Comparison of ENCODE assay signal across 16 cellular contexts in genomic region chr3:149586871-149587270, GRCh38.
A peak's percentile ranks its signal among the peaks of the same experiment; 100 is the strongest.
DNase-seq lines count a peak whose midpoint lies in the region; ATAC-seq and TF ChIP-seq lines count a peak whose summit lies in the region.
"Had no signal": no experiment of that assay in that cellular context is flagged by ENCODE, and none has a peak within 500 bp of the region (broad histone marks: within the 10 kb centered on the region; RNA-seq: fewer than 3 reads in every experiment).

No MANE protein-coding gene starts in this region.

- no peak overlapping the region for H2BK5ac ChIP-seq in trophoblast cell (ENCODE audit: low read depth, low read length, poor library complexity)
- H2BK5ac ChIP-seq in H9 (ENCODE audit: insufficient read length, low read length): no peak overlapping the region

- H3K4me1 Mint-ChIP-seq in H9: peaks cover 16 to 40% of the 10 kb centered on the region in 2 experiments

- H4K91ac ChIP-seq in trophoblast cell (ENCODE audit: low read depth, low read length): no peak overlapping the region
- no peak overlapping the region for H4K91ac ChIP-seq in H9 (ENCODE audit: insufficient read length, low read depth, low read length)

- no peak for TF ChIP-seq POLR2A in esophagus squamous epithelium (IDR thresholded peaks at IDR 0.05)

- ATAC-seq in SK-N-SH treated with all-trans-retinoic acid at 6 μM for 48 hours (peak; percentile 44), GM19467 (IDR thresholded peaks at IDR 0.05; ENCODE audit: unreplicated experiment) (no peak), GM21529 (IDR thresholded peaks at IDR 0.05; ENCODE audit: unreplicated experiment) (no peak)
- ATAC-seq: activated CD8-positive, alpha-beta memory T cell treated with anti-CD3 and anti-CD28 coated beads, Interleukin-2, amount 10 ng/mL, durations not matched to agents 7 days and 5 days; HepG2 had no signal

- H2AK5ac ChIP-seq in trophoblast cell (ENCODE audit: low read length): no peak overlapping the region
- no peak overlapping the region for H2AK5ac ChIP-seq in H9 (ENCODE audit: insufficient read length, low read length)

- H2BK12ac ChIP-seq in trophoblast cell (ENCODE audit: low read length) (no peak overlapping the region), H9 (ENCODE audit: insufficient read length, low read depth, low read length) (no peak overlapping the region)

- H3T11ph ChIP-seq in H9 (ENCODE audit: low read length): no peak overlapping the region

- peaks cover 12 to 92% (median 51%) of the 10 kb centered on the region in 3 donors for H3K4me1 ChIP-seq in esophagus squamous epithelium
- H3K4me1 ChIP-seq in trophoblast cell (ENCODE audit: control insufficient read depth in 1 of 2, insufficient read depth in 2 of 2, low read length in 2 of 2): peaks cover 2% of the 10 kb centered on the region in 2 experiments
- H3K4me1 ChIP-seq in H9 (ENCODE audit: insufficient read depth, low read length): peaks cover 2% of the 10 kb centered on the region

- no peak overlapping the region for H3K14ac ChIP-seq in trophoblast cell (ENCODE audit: low read length)
- no peak overlapping the region for H3K14ac ChIP-seq in H9 (ENCODE audit: insufficient read depth, low read length)

- intact Hi-C loops in esophagus squamous epithelium (cut with DNase I): no loop called here

- H3K18ac ChIP-seq in trophoblast cell (ENCODE audit: low read length): no peak overlapping the region
- H3K18ac ChIP-seq in H9 (ENCODE audit: insufficient read length, low read depth, low read length): no peak overlapping the region

- H3K9ac ChIP-seq in trophoblast cell (ENCODE audit: low read length): no peak overlapping the region
- no peak overlapping the region for H3K9ac ChIP-seq in H9 (ENCODE audit: extremely low read depth, insufficient read length, low read length)
- H3K9ac ChIP-seq: BLaER1 treated with 17β-estradiol and CSF1 and Interleukin-3, amounts not matched to agents 10 nM and 100 nM had no signal

- no peaks in the 10 kb centered on the region for H3K9me3 Mint-ChIP-seq in H9

- no peak overlapping the region for H3K4me3 Mint-ChIP-seq in H9
- H3K4me3 Mint-ChIP-seq: activated CD8-positive, alpha-beta memory T cell treated with anti-CD3 and anti-CD28 coated beads, Interleukin-2, amount 10 ng/mL, durations not matched to agents 7 days and 5 days had no signal

- H3K9me3 ChIP-seq in esophagus squamous epithelium: no peaks in the 10 kb centered on the region
- H3K9me3 ChIP-seq in trophoblast cell (ENCODE audit: insufficient read depth, low read depth, low read length): no peaks in the 10 kb centered on the region
- H3K9me3 ChIP-seq in H9 (ENCODE audit: control insufficient read depth, low read depth, low read length): no peaks in the 10 kb centered on the region
- H3K9me3 ChIP-seq: BLaER1 treated with 17β-estradiol and CSF1 and Interleukin-3, amounts not matched to agents 10 nM and 100 nM; heart left ventricle had no signal

- no peak overlapping the region for H2BK15ac ChIP-seq in H9 (ENCODE audit: low read depth, low read length)

- no peaks in the 10 kb centered on the region for H3K36me3 ChIP-seq in esophagus squamous epithelium
- peaks cover 2 to 3% of the 10 kb centered on the region in 2 experiments for H3K36me3 ChIP-seq in trophoblast cell (ENCODE audit: control insufficient read depth in 1 of 2, insufficient read depth in 2 of 2, low read length in 2 of 2)
- H3K36me3 ChIP-seq: BLaER1 treated with 17β-estradiol and CSF1 and Interleukin-3, amounts not matched to agents 10 nM and 100 nM; heart left ventricle had no signal

- no peaks in the 10 kb centered on the region for H4K20me1 ChIP-seq in H9 (ENCODE audit: control insufficient read depth, insufficient read depth, insufficient read length)
- H4K20me1 ChIP-seq: BLaER1 treated with 17β-estradiol and CSF1 and Interleukin-3, amounts not matched to agents 10 nM and 100 nM had no signal

- peak overlapping the region in 3 of 4 donors; percentile 11 to 56 (median 51) for H3K27ac ChIP-seq in esophagus squamous epithelium
- no peak overlapping the region for H3K27ac ChIP-seq in trophoblast cell (ENCODE audit: low read depth, low read length)
- no peak overlapping the region for H3K27ac ChIP-seq in H9 (ENCODE audit: insufficient read length, low read depth, low read length)

- no peak overlapping the region for H3K27ac Mint-ChIP-seq in H9
- H3K27ac Mint-ChIP-seq: activated CD8-positive, alpha-beta memory T cell treated with anti-CD3 and anti-CD28 coated beads, Interleukin-2, amount 10 ng/mL, durations not matched to agents 7 days and 5 days had no signal

- H3K56ac ChIP-seq in H9 (ENCODE audit: insufficient read length, low read depth, low read length): no peak overlapping the region

- H4K8ac ChIP-seq in trophoblast cell (ENCODE audit: low read depth, low read length) (no peak overlapping the region), H9 (replicated peaks; ENCODE audit: insufficient read length, low read depth, low read length) (no peak overlapping the region)

- no peak overlapping the region for H2BK20ac ChIP-seq in H9 (ENCODE audit: low read depth, low read length, poor library complexity, severe bottlenecking)

- TF ChIP-seq CTCF in esophagus squamous epithelium (IDR thresholded peaks at IDR 0.05): no peak
- TF ChIP-seq CTCF in H9 (conservative IDR thresholded peaks at IDR 0.05): no peak

- H3K4me2 ChIP-seq in trophoblast cell (ENCODE audit: low read length) (no peak overlapping the region), H9 (ENCODE audit: insufficient read depth, insufficient read length, low read length) (no peak overlapping the region)

- H4K12ac ChIP-seq in trophoblast cell (ENCODE audit: low read depth, low read length): no peak overlapping the region

- DNase-seq in HCEC 1CT: peak; percentile 53
- no peak for DNase-seq in esophagus squamous epithelium (lab: John Stamatoyannopoulos, UW)
- DNase-seq in trophoblast cell: no peak
- no peak for DNase-seq in H9
- DNase-seq in NCI-H524 treated with DMSO at 0.1 percent for 48 hours (lab: John Stamatoyannopoulos, UW): no peak
- DNase-seq: activated CD8-positive, alpha-beta memory T cell treated with anti-CD3 and anti-CD28 coated beads, Interleukin-2, amount 10 ng/mL, durations not matched to agents 7 days and 5 days; heart left ventricle; left cardiac atrium; NCI-H1092; retina; stimulated activated CD4-positive, alpha-beta T cell treated with anti-CD3 and anti-CD28 coated beads, Interleukin-1b, Interleukin-23, amount 100 ng/mL, for 48 hours had no signal

- H3K4ac ChIP-seq in trophoblast cell (ENCODE audit: low read depth, low read length) (peak overlapping the region; percentile 9), H9 (ENCODE audit: low read depth, low read length) (no peak overlapping the region)

- no peak overlapping the region for H2AFZ ChIP-seq in trophoblast cell (ENCODE audit: insufficient read depth, low read length, poor library complexity)
- no peak overlapping the region for H2AFZ ChIP-seq in H9 (ENCODE audit: low read length)

- no peaks in the 10 kb centered on the region; a peak in 1 of 7 replicates for H3K36me3 Mint-ChIP-seq in H9 (ENCODE audit: insufficient read depth in 1 of 3, low read depth in 3 of 3)
- H3K36me3 Mint-ChIP-seq: activated CD8-positive, alpha-beta memory T cell treated with anti-CD3 and anti-CD28 coated beads, Interleukin-2, amount 10 ng/mL, durations not matched to agents 7 days and 5 days had no signal

- no peaks in the 10 kb centered on the region for H3K27me3 Mint-ChIP-seq in H9 (ENCODE audit: low read depth)

- H3K23ac ChIP-seq in trophoblast cell (ENCODE audit: low read length): no peak overlapping the region
- H3K23ac ChIP-seq in H9 (ENCODE audit: insufficient read length, low read depth, low read length): no peak overlapping the region

- H4K5ac ChIP-seq in H9 (ENCODE audit: insufficient read length, low read depth, low read length): no peak overlapping the region

- WGBS in esophagus squamous epithelium, 2 donors: 17 to 60% methylated on average over 1 of the region's 1 CpG
- WGBS in trophoblast cell (ENCODE audit: extremely low coverage, insufficient coverage, insufficient read length): no CpG with 5 or more reads among the region's 1 CpG
- WGBS in H9 (ENCODE audit: extremely low coverage, insufficient read length, low lambda C conversion rate): no CpG with 5 or more reads among the region's 1 CpG

- H2BK120ac ChIP-seq in trophoblast cell (ENCODE audit: insufficient read depth, low read length, poor library complexity) (no peak overlapping the region), H9 (ENCODE audit: low read depth, low read length, poor library complexity, severe bottlenecking) (no peak overlapping the region)

- H3K4me3 ChIP-seq in esophagus squamous epithelium (no peak overlapping the region), trophoblast cell (ENCODE audit: low read depth, low read length) (no peak overlapping the region)
- H3K4me3 ChIP-seq: BLaER1 treated with 17β-estradiol and CSF1 and Interleukin-3, amounts not matched to agents 10 nM and 100 nM; heart left ventricle had no signal

- H3K79me1 ChIP-seq in trophoblast cell (ENCODE audit: low read length) (no peaks in the 10 kb centered on the region), H9 (ENCODE audit: insufficient read depth, low read depth, low read length, poor library complexity, severe bottlenecking) (no peaks in the 10 kb centered on the region)

- no peaks in the 10 kb centered on the region for H3K23me2 ChIP-seq in H9 (ENCODE audit: insufficient read length, low read depth, low read length, poor library complexity, severe bottlenecking)

- H3K27me3 ChIP-seq in esophagus squamous epithelium: no peaks in the 10 kb centered on the region
- H3K27me3 ChIP-seq in trophoblast cell (ENCODE audit: insufficient read depth, low read length): no peaks in the 10 kb centered on the region
- no peaks in the 10 kb centered on the region for H3K27me3 ChIP-seq in H9 (ENCODE audit: insufficient read depth, low read length)
- H3K27me3 ChIP-seq: heart left ventricle had no signal

- no peaks in the 10 kb centered on the region for H3K79me2 ChIP-seq in trophoblast cell (ENCODE audit: control insufficient read depth, insufficient read depth, low read length, poor library complexity)
- no peaks in the 10 kb centered on the region for H3K79me2 ChIP-seq in H9 (ENCODE audit: insufficient read depth, low read length)

TF ChIP-seq in SK-N-SH treated with all-trans-retinoic acid at 6 μM for 48 hours, 23 proteins besides CTCF, POLR2A, EP300 and RAD21:
- TF ChIP-seq RARB (CRISPR knock-in tag; IDR thresholded peaks at IDR 0.05): no peak
- TF ChIP-seq ISL1 (CRISPR knock-in tag; IDR thresholded peaks at IDR 0.05): peak; percentile 18; the same call in 1 of the 2 replicates

Comparison
In these comparisons a context has a peak if more than half of its experiments do, and no peak if none do; other contexts are left out.
1. H3K27ac ChIP-seq: peak in esophagus squamous epithelium (3 of 4); none in trophoblast cell (single experiment) and H9 (single experiment).